1 cellular context compared by ENCODE assay signal in the genomic region with DNA sequence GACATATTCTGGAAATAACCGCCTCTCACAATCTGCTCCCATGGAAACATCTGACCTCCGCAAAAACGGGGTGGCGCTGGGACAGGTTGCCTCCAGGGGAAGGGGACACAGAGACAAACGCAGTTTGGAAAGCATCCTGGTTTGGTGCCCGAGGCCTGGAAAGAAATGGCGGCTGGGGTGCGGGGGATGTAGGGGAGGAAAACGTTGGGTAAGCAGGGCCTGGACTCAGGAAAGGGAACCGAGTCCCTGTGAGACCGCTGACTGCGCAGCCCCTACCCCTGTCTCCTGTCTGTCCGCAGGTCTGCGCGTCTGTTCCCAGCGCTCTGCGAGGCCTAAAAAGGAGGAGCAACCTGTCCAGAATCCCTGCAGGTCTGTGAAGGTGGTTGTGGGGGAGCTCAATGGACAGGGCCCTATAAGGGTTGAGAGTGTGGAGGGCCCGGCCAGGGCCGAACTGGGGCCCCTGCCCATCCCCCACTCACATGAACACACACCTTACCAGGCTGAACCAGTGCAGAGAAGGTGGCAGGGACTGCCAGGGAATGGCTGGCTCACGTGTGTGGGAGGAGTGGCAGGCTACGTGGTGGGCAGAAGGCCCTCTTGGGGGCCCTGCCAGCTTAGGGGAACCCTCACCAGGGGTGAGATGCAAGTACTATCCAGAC.
TF ChIP-seq lines count a peak whose summit lies in the region.

No MANE protein-coding gene starts in this region.

TF ChIP-seq in IMR-90, 13 proteins besides CTCF, POLR2A, EP300 and RAD21:
- TF ChIP-seq, protein P1, sequence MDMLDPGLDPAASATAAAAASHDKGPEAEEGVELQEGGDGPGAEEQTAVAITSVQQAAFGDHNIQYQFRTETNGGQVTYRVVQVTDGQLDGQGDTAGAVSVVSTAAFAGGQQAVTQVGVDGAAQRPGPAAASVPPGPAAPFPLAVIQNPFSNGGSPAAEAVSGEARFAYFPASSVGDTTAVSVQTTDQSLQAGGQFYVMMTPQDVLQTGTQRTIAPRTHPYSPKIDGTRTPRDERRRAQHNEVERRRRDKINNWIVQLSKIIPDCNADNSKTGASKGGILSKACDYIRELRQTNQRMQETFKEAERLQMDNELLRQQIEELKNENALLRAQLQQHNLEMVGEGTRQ (IDR thresholded peaks at IDR 0.05; ENCODE audit: low read depth, low read length): no peak
- no peak for TF ChIP-seq NFE2L2 (IDR thresholded peaks at IDR 0.05; ENCODE audit: low read depth, low read length)
- TF ChIP-seq RFX5 (IDR thresholded peaks at IDR 0.05; ENCODE audit: low read depth, low read length): no peak
- TF ChIP-seq, protein P2, sequence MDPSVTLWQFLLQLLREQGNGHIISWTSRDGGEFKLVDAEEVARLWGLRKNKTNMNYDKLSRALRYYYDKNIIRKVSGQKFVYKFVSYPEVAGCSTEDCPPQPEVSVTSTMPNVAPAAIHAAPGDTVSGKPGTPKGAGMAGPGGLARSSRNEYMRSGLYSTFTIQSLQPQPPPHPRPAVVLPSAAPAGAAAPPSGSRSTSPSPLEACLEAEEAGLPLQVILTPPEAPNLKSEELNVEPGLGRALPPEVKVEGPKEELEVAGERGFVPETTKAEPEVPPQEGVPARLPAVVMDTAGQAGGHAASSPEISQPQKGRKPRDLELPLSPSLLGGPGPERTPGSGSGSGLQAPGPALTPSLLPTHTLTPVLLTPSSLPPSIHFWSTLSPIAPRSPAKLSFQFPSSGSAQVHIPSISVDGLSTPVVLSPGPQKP (IDR thresholded peaks at IDR 0.05; ENCODE audit: borderline replicate concordance, low read depth, low read length): no peak
- TF ChIP-seq MAFK (IDR thresholded peaks at IDR 0.05; ENCODE audit: low read depth, low read length): no peak
- no peak for TF ChIP-seq FOS (IDR thresholded peaks at IDR 0.05; ENCODE audit: low read depth, low read length)
- TF ChIP-seq RCOR1 (IDR thresholded peaks at IDR 0.05; ENCODE audit: insufficient replicate concordance, low read length): no peak
- TF ChIP-seq MXI1 (IDR thresholded peaks at IDR 0.05; ENCODE audit: borderline replicate concordance, low read depth, low read length): no peak
- no peak for TF ChIP-seq CHD1 (IDR thresholded peaks at IDR 0.05; ENCODE audit: low read depth, low read length)
- no peak for TF ChIP-seq MAZ (IDR thresholded peaks at IDR 0.05; ENCODE audit: borderline replicate concordance, low read depth, low read length)
- TF ChIP-seq SMC3 (IDR thresholded peaks at IDR 0.05; ENCODE audit: low read depth, low read length): no peak
- TF ChIP-seq CEBPB (IDR thresholded peaks at IDR 0.05; ENCODE audit: low read depth, low read length): no peak
- TF ChIP-seq BHLHE40 (IDR thresholded peaks at IDR 0.05; ENCODE audit: low read depth, low read length): no peak
